1 cellular context compared by ENCODE assay signal in the genomic region with DNA sequence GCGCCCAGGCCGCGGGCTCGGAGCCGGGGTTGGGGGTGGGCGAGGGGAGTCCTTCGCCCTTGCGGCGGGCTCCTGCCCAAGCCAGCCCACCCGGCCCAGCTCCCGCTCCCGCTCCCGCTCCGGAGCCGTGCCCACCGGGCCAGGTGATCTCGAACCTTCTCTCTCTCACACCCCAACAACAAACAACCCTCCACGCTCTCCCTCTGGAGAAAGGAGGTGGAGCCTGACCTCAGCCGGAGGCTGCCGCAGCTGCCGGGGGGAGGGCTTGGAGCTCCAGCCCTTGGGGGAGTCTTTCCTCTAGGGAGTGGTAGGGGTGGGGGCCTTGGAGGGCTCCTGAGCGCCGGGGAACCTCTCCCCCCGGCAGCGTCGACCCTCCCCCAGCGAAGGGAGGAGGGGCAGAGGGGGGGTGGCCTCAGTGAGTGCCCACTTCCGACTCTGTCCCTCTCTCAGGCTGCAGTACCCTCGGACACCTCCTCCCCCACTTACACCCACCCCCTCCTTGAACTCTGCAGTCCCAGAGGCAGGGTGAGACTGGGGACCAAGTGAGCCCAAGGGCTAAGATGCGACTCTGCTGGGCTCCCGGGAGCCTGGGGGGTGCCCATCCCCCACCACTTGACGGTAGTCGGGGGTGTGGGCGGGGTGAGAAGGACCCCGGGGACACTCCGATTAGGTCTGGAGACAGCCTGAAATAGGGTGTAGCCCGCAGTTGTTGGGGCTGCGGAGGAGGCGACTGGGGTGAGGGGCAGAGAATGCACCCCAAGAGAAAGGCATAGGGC.
TF ChIP-seq lines count a peak whose summit lies in the region.

No MANE protein-coding gene starts in this region.

TF ChIP-seq in H1, 55 proteins besides CTCF, POLR2A, EP300 and RAD21:
- TF ChIP-seq CHD1 (IDR thresholded peaks at IDR 0.05; ENCODE audit: low read depth, low read length): no peak
- TF ChIP-seq GABPA (IDR thresholded peaks at IDR 0.05; ENCODE audit: borderline replicate concordance, insufficient read depth, low read length): 0 out of 2 replicates have a peak, but pooled peaks have one; percentile 29
- 0 out of 4 replicates have a peak, but pooled peaks of 1 of the 2 experiments have one; percentile 60 for TF ChIP-seq HDAC2 (IDR thresholded peaks at IDR 0.05; ENCODE audit: borderline replicate concordance in 1 of 2, low read depth in 2 of 2, low read length in 2 of 2)
- TF ChIP-seq JUN (IDR thresholded peaks at IDR 0.05; ENCODE audit: low read depth, low read length): no peak
- 0 out of 2 replicates have a peak, but pooled peaks have one; percentile 11 for TF ChIP-seq TAF1 (IDR thresholded peaks at IDR 0.05; ENCODE audit: low read depth, low read length)
- no peak for TF ChIP-seq EGR1 (IDR thresholded peaks at IDR 0.05; ENCODE audit: borderline replicate concordance, low read depth, low read length)
- TF ChIP-seq, protein P1, sequence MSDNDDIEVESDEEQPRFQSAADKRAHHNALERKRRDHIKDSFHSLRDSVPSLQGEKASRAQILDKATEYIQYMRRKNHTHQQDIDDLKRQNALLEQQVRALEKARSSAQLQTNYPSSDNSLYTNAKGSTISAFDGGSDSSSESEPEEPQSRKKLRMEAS (IDR thresholded peaks at IDR 0.05): no peak; the same call in none of the 2 replicates
- TF ChIP-seq CTBP2 (IDR thresholded peaks at IDR 0.05; ENCODE audit: borderline replicate concordance, insufficient read depth, insufficient read length, low read length): peak; percentile 91
- TF ChIP-seq, protein P2, sequence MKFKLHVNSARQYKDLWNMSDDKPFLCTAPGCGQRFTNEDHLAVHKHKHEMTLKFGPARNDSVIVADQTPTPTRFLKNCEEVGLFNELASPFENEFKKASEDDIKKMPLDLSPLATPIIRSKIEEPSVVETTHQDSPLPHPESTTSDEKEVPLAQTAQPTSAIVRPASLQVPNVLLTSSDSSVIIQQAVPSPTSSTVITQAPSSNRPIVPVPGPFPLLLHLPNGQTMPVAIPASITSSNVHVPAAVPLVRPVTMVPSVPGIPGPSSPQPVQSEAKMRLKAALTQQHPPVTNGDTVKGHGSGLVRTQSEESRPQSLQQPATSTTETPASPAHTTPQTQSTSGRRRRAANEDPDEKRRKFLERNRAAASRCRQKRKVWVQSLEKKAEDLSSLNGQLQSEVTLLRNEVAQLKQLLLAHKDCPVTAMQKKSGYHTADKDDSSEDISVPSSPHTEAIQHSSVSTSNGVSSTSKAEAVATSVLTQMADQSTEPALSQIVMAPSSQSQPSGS (IDR thresholded peaks at IDR 0.05; ENCODE audit: low read length): no peak
- TF ChIP-seq, protein P3, sequence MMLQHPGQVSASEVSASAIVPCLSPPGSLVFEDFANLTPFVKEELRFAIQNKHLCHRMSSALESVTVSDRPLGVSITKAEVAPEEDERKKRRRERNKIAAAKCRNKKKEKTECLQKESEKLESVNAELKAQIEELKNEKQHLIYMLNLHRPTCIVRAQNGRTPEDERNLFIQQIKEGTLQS (IDR thresholded peaks at IDR 0.05; ENCODE audit: insufficient read depth, low read depth, low read length): no peak
- 0 out of 2 replicates have a peak, but pooled peaks have one; percentile 10 for TF ChIP-seq PHF8 (conservative IDR thresholded peaks at IDR 0.05; ENCODE audit: low read depth, low read length)
- TF ChIP-seq SIRT6 (IDR thresholded peaks at IDR 0.05; ENCODE audit: low read length): no peak
- no peak for TF ChIP-seq RBBP5 (IDR thresholded peaks at IDR 0.05; ENCODE audit: borderline replicate concordance, low read depth, low read length)
- TF ChIP-seq KDM1A (IDR thresholded peaks at IDR 0.05; ENCODE audit: borderline replicate concordance, low read length): peak; percentile 95; the same call in 1 of the 2 replicates
- peak; percentile 28 for TF ChIP-seq EZH2 (IDR thresholded peaks at IDR 0.05; ENCODE audit: low read depth, low read length, severe bottlenecking)
- TF ChIP-seq POU5F1 (IDR thresholded peaks at IDR 0.05; ENCODE audit: low read depth, low read length): no peak
- no peak for TF ChIP-seq SRF (IDR thresholded peaks at IDR 0.05; ENCODE audit: low read depth, low read length)
- no peak for TF ChIP-seq RXRA (IDR thresholded peaks at IDR 0.05; ENCODE audit: insufficient read depth, low read depth, low read length)
- no peak for TF ChIP-seq SIN3A (conservative IDR thresholded peaks at IDR 0.05 in 1 of 2, IDR thresholded peaks at IDR 0.05 in 1 of 2; ENCODE audit: low read depth in 1 of 2, low read length in 2 of 2)
- TF ChIP-seq SP2 (IDR thresholded peaks at IDR 0.05; ENCODE audit: low read length): no peak
TF ChIP-seq in H1: peak in this region for 7.
